2 cellular contexts compared by ENCODE assay signal in genomic region chr2:17752281-17752680, GRCh38.
TF ChIP-seq lines count a peak whose summit lies in the region.

No MANE protein-coding gene starts in this region.

TF ChIP-seq in K562, 482 proteins besides CTCF, POLR2A, EP300 and RAD21 (continued from another document):
- TF ChIP-seq, protein P1, sequence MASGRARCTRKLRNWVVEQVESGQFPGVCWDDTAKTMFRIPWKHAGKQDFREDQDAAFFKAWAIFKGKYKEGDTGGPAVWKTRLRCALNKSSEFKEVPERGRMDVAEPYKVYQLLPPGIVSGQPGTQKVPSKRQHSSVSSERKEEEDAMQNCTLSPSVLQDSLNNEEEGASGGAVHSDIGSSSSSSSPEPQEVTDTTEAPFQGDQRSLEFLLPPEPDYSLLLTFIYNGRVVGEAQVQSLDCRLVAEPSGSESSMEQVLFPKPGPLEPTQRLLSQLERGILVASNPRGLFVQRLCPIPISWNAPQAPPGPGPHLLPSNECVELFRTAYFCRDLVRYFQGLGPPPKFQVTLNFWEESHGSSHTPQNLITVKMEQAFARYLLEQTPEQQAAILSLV (tag; IDR thresholded peaks at IDR 0.05), result no peak
- TF ChIP-seq NCOA2 (IDR thresholded peaks at IDR 0.05; ENCODE audit: partially characterized antibody in 2 of 2) (no peak), RBM39 (optimal IDR thresholded peaks at IDR 0.05; ENCODE audit: low read depth, low read length) (no peak), NUFIP1 (IDR thresholded peaks at IDR 0.05; ENCODE audit: partially characterized antibody) (no peak), HNRNPH1 (optimal IDR thresholded peaks at IDR 0.05; ENCODE audit: low read depth, low read length) (no peak), RBFOX2 (IDR thresholded peaks at IDR 0.05; ENCODE audit: low read depth, low read length) (no peak), ZNF174 (CRISPR knock-in tag; IDR thresholded peaks at IDR 0.05) (no peak)

TF ChIP-seq in HEK293T, 16 proteins besides CTCF, POLR2A, EP300 and RAD21 (continued from another document):
- TF ChIP-seq BHLHE40 (IDR thresholded peaks at IDR 0.05; ENCODE audit: borderline replicate concordance) (no peak), FOXM1 (IDR thresholded peaks at IDR 0.05; ENCODE audit: borderline replicate concordance) (no peak), TARDBP (IDR thresholded peaks at IDR 0.05) (no peak)
